In the genomic region with DNA sequence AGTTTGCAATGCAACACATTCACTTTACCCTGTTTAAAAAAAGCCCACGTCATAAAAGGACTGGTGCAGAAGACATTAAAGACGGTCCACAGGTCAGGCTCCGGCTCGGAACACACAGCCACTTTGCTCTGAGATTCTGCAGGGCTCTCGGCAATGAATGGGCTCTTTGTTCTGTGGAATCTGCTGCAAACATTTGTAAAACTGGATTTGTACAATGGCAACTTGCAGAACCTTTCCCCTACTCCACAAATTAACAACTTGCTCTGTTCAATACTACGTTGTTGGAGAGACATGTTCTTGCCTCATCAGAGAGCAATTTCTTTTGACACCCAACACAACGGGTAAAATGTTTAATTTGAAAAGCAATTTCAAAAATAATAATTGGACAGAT, we compare ENCODE assay signal across 24 cellular contexts. TPM values are rescaled to one million over a fixed set of nuclear protein-coding genes. Genes with fewer than 3 reads are reported as not detected.
DNase-seq lines count a peak whose midpoint lies in the region; ATAC-seq and TF ChIP-seq lines count a peak whose summit lies in the region.
"Had no signal": no experiment of that assay in that cellular context is flagged by ENCODE, and none has a peak within 500 bp of the region (broad histone marks: within the 10 kb centered on the region; RNA-seq: fewer than 3 reads in every experiment).

No MANE protein-coding gene starts in this region.

- DNase-seq in HuH-7.5 (ENCODE audit: low spot score) (peak; percentile 61), endothelial cell (ENCODE audit: low spot score) (no peak), mucosa of descending colon (no peak), germinal center (ENCODE audit: low spot score) (no peak), uterus (no peak), HFFc6 (no peak)
- DNase-seq: activated CD4-positive, alpha-beta memory T cell treated with anti-CD3 and anti-CD28 coated beads, Interleukin-2, amount 10 ng/mL, durations not matched to agents 7 days and 5 days; activated gamma-delta T cell; cortex of kidney; heart right ventricle; left ventricle myocardium inferior; NCI-H1092; NCI-H1930; NCI-H2227 treated with DMSO at 0.1 percent for 48 hours; stimulated activated CD4-positive, alpha-beta T cell treated with anti-CD3 and anti-CD28 coated beads, Interleukin-12 subunit alpha, Interleukin-12 subunit beta, amount 100 ng/mL, for 4 hours; stimulated activated CD4-positive, alpha-beta T cell treated with anti-CD3 and anti-CD28 coated beads, Interleukin-4, amount 100 ng/mL, for 4 hours; stimulated activated naive CD8-positive, alpha-beta T cell treated with anti-CD3 and anti-CD28 coated beads, Interleukin-15, Interleukin-2, amounts not matched to agents 100 U/mL and 50 U/mL, for 24 hours; SW 1271; upper lobe of left lung had no signal

- H3K27ac Mint-ChIP-seq in endothelial cell (ENCODE audit: unreplicated experiment) (no peak overlapping the region), HFFc6 (no peak overlapping the region)
- H3K27ac Mint-ChIP-seq: activated CD4-positive, alpha-beta memory T cell treated with anti-CD3 and anti-CD28 coated beads, Interleukin-2, amount 10 ng/mL, durations not matched to agents 7 days and 5 days had no signal

- H3K36me3 ChIP-seq in mucosa of descending colon (ENCODE audit: low read depth) (no peaks in the 10 kb centered on the region), uterus (no peaks in the 10 kb centered on the region)
- H3K36me3 ChIP-seq: heart right ventricle, left ventricle myocardium inferior, prostate gland, upper lobe of left lung had no signal

- H3K9me3 Mint-ChIP-seq in endothelial cell (ENCODE audit: unreplicated experiment) (no peaks in the 10 kb centered on the region), HFFc6 (no peaks in the 10 kb centered on the region)
- H3K9me3 Mint-ChIP-seq: activated CD4-positive, alpha-beta memory T cell treated with anti-CD3 and anti-CD28 coated beads, Interleukin-2, amount 10 ng/mL, durations not matched to agents 7 days and 5 days had no signal

- H3K4me3 ChIP-seq in mucosa of descending colon = no peak overlapping the region
- no peak overlapping the region for H3K4me3 ChIP-seq in uterus
- H3K4me3 ChIP-seq: heart right ventricle, left ventricle myocardium inferior, prostate gland, upper lobe of left lung had no signal

- H3K4me1 Mint-ChIP-seq in endothelial cell (ENCODE audit: unreplicated experiment) = peaks cover 21% of the 10 kb centered on the region
- no peaks in the 10 kb centered on the region; the same call in 1 of the 2 replicates for H3K4me1 Mint-ChIP-seq in HFFc6 (ENCODE audit: low read depth)
- H3K4me1 Mint-ChIP-seq: activated CD4-positive, alpha-beta memory T cell treated with anti-CD3 and anti-CD28 coated beads, Interleukin-2, amount 10 ng/mL, durations not matched to agents 7 days and 5 days had no signal

- H3K36me3 Mint-ChIP-seq in endothelial cell (ENCODE audit: low read depth, unreplicated experiment) (peaks cover 31% of the 10 kb centered on the region), HFFc6 (ENCODE audit: low read depth) (no peaks in the 10 kb centered on the region)

- H3K27me3 Mint-ChIP-seq in endothelial cell (ENCODE audit: unreplicated experiment) = peaks cover 4% of the 10 kb centered on the region
- peaks cover 42% of the 10 kb centered on the region for H3K27me3 Mint-ChIP-seq in HFFc6 (ENCODE audit: insufficient read depth)

- no peaks in the 10 kb centered on the region for H3K9me3 ChIP-seq in mucosa of descending colon
- H3K9me3 ChIP-seq in uterus = no peaks in the 10 kb centered on the region
- H3K9me3 ChIP-seq: heart right ventricle, left ventricle myocardium inferior, prostate gland, upper lobe of left lung had no signal

- no peaks in the 10 kb centered on the region for H3K27me3 ChIP-seq in uterus
- H3K27me3 ChIP-seq: upper lobe of left lung had no signal

- peak; percentile 63 for ATAC-seq in mucosa of descending colon
- ATAC-seq: heart right ventricle; Right ventricle myocardium inferior; stimulated activated naive CD8-positive, alpha-beta T cell treated with anti-CD3 and anti-CD28 coated beads, Interleukin-15, Interleukin-2, amounts not matched to agents 100 U/mL and 50 U/mL, for 24 hours had no signal

- H3K27ac ChIP-seq in temporal lobe (ENCODE audit: low read depth, low read length) = peak overlapping the region; percentile 41
- no peak overlapping the region for H3K27ac ChIP-seq in uterus
- H3K27ac ChIP-seq: C4-2B, heart right ventricle, left ventricle myocardium inferior, prostate gland, upper lobe of left lung had no signal

- intact Hi-C loops in mucosa of descending colon (cut with DNase I, micrococcal nuclease) (no loop called here), uterus (cut with DNase I; ENCODE audit: low total_unique reads) (no loop called here)

- TF ChIP-seq CTCF in endothelial cell (IDR thresholded peaks at IDR 0.05; ENCODE audit: unreplicated experiment) (no peak), mucosa of descending colon (IDR thresholded peaks at IDR 0.05) (no peak), uterus (IDR thresholded peaks at IDR 0.05) (no peak), HFFc6 (IDR thresholded peaks at IDR 0.05) (no peak)

- no peaks in the 10 kb centered on the region for H3K4me1 ChIP-seq in mucosa of descending colon (ENCODE audit: low read depth)
- no peaks in the 10 kb centered on the region for H3K4me1 ChIP-seq in uterus
- H3K4me1 ChIP-seq: heart right ventricle, left ventricle myocardium inferior, prostate gland, upper lobe of left lung had no signal

- peak overlapping the region; percentile 28 for H3K4me3 Mint-ChIP-seq in endothelial cell (ENCODE audit: unreplicated experiment)
- no peak overlapping the region for H3K4me3 Mint-ChIP-seq in HFFc6
- H3K4me3 Mint-ChIP-seq: activated CD4-positive, alpha-beta memory T cell treated with anti-CD3 and anti-CD28 coated beads, Interleukin-2, amount 10 ng/mL, durations not matched to agents 7 days and 5 days had no signal

- TF ChIP-seq POLR2A in uterus (IDR thresholded peaks at IDR 0.05) = no peak

RNA-seq across cellular contexts. Expression of a gene that starts 13.0 kb away (rescaled TPM):
- total RNA-seq in endothelial cell (ENCODE audit: unreplicated experiment) (1.2 TPM), mucosa of descending colon (under 1 TPM in 1 of 3 donors, not detected in 2; 0.12 TPM), temporal lobe (not detected), uterus (under 1 TPM in 2 of 4 donors, not detected in 2; 0.14 to 0.58 TPM)
- not detected for total RNA-seq in HFFc6 (2021; fragmentation: NEBNext Ultra II Directional; extraction: Animal tissue kit (Norgen Biotek cat#: 25700))
- total RNA-seq: activated CD4-positive, alpha-beta memory T cell treated with anti-CD3 and anti-CD28 coated beads, Interleukin-2, amount 10 ng/mL, durations not matched to agents 7 days and 5 days; heart right ventricle; left ventricle myocardium inferior; mononuclear cell; Right ventricle myocardium inferior had no signal
